ENCODE assay signal across 9 cellular contexts in genomic region chr12:65156366-65156831, GRCh38. TPM values are rescaled to one million over a fixed set of nuclear protein-coding genes. Genes with fewer than 3 reads are reported as not detected.
DNase-seq lines count a peak whose midpoint lies in the region; ATAC-seq, FAIRE-seq and TF ChIP-seq lines count a peak whose summit lies in the region.
"Had no signal": no experiment of that assay in that cellular context is flagged by ENCODE, and none has a peak within 500 bp of the region (broad histone marks: within the 10 kb centered on the region; RNA-seq: fewer than 3 reads in every experiment).

No MANE protein-coding gene starts in this region.

- POLR2A ChIA-PET in HEK293T (lab: Yijun Ruan, JAX): no interaction called here

- TF ChIP-seq CTCF in kidney (IDR thresholded peaks at IDR 0.05; ENCODE audit: borderline replicate concordance, extremely low read depth, insufficient read depth): no peak

- H3K27ac ChIP-seq in kidney (ENCODE audit: low read depth in 2 of 2, low read length in 2 of 2): no peak overlapping the region

- FAIRE-seq in kidney (lab: Jason Lieb, UNC): no peak
- FAIRE-seq: islet of Langerhans had no signal

- no peaks in the 10 kb centered on the region for H3K36me3 ChIP-seq in kidney (ENCODE audit: control insufficient read depth in 1 of 2, insufficient read depth in 2 of 2, low read length in 2 of 2)

- intact Hi-C loops in kidney (cut with DNase I): no loop called here

- H3K9me3 ChIP-seq in kidney (ENCODE audit: control insufficient read depth in 1 of 2, low read length in 2 of 2): no peaks in the 10 kb centered on the region

- ATAC-seq in GM18870 (IDR thresholded peaks at IDR 0.05; ENCODE audit: unreplicated experiment) (peak; percentile 96), HG02610 (IDR thresholded peaks at IDR 0.05; ENCODE audit: unreplicated experiment) (peak; percentile 90)

- H3K4me3 ChIP-seq in kidney (ENCODE audit: low read length in 2 of 2): no peak overlapping the region

- CTCF ChIA-PET in HEK293T (lab: Yijun Ruan, JAX): no interaction called here

- H3K9ac ChIP-seq in kidney (ENCODE audit: low read length in 2 of 2): no peak overlapping the region

- DNase-seq in NAMALWA (ENCODE audit: low spot score): peak; percentile 34
- DNase-seq in fibroblast of peridontal ligament (ENCODE audit: extremely low read depth): peak; percentile 17
- no peak for DNase-seq in NCI-H2171 treated with DMSO at 0.1 percent for 48 hours (lab: John Stamatoyannopoulos, UW)
- DNase-seq in HEK293T (ENCODE audit: extremely low spot score): no peak
- no peak for DNase-seq in kidney
- no peak for DNase-seq in HuH-7.5 (ENCODE audit: low spot score)

- H3K4me1 ChIP-seq in kidney (ENCODE audit: control insufficient read depth in 1 of 2, insufficient read depth in 1 of 2, low read depth in 1 of 2, low read length in 2 of 2): no peaks in the 10 kb centered on the region

TF ChIP-seq in HEK293T, 16 proteins besides CTCF, POLR2A, EP300 and RAD21:
- TF ChIP-seq L3MBTL2 (conservative IDR thresholded peaks at IDR 0.05): no peak
- no peak for TF ChIP-seq FOXA1 (IDR thresholded peaks at IDR 0.05)
- TF ChIP-seq CTBP1 (IDR thresholded peaks at IDR 0.05; ENCODE audit: borderline replicate concordance): no peak
- TF ChIP-seq ZNF384 (IDR thresholded peaks at IDR 0.05): no peak
- TF ChIP-seq FOXK2 (IDR thresholded peaks at IDR 0.05): no peak
- TF ChIP-seq BHLHE40 (IDR thresholded peaks at IDR 0.05; ENCODE audit: borderline replicate concordance): no peak
- TF ChIP-seq TARDBP (IDR thresholded peaks at IDR 0.05): no peak
- no peak for TF ChIP-seq PKNOX1 (IDR thresholded peaks at IDR 0.05)
- no peak for TF ChIP-seq SP1 (IDR thresholded peaks at IDR 0.05)
- TF ChIP-seq NFRKB (IDR thresholded peaks at IDR 0.05): no peak
- TF ChIP-seq ELF4 (IDR thresholded peaks at IDR 0.05): no peak
- no peak for TF ChIP-seq LEF1 (IDR thresholded peaks at IDR 0.05; ENCODE audit: borderline replicate concordance)
- no peak for TF ChIP-seq ARNT (IDR thresholded peaks at IDR 0.05)

RNA-seq across cellular contexts. Expression of gene LEMD3, which starts 13.0 kb away (rescaled TPM):
- 31.8 TPM for total RNA-seq in kidney
- 7.5 TPM for polyA plus RNA-seq in kidney (ENCODE audit: insufficient read depth, low read depth, low replicate concordance)

RNA-seq across cellular contexts. Expression of gene WIF1, which starts 35.3 kb away (rescaled TPM):
- not detected for total RNA-seq in kidney
- not detected for polyA plus RNA-seq in kidney (ENCODE audit: insufficient read depth, low read depth, low replicate concordance)

Comparison
In these comparisons a context has a peak if more than half of its experiments do, and no peak if none do; other contexts are left out.
1. DNase-seq: peak in NAMALWA (single experiment) and fibroblast of peridontal ligament (single experiment); none in NCI-H2171 treated with DMSO at 0.1 percent for 48 hours (single experiment), HEK293T (single experiment), kidney (single experiment) and HuH-7.5 (single experiment).